In genomic region chr6:11876934-11877433, GRCh38 we compare ENCODE assay signal across 12 cellular contexts.
DNase-seq lines count a peak whose midpoint lies in the region; ATAC-seq and TF ChIP-seq lines count a peak whose summit lies in the region.
"Had no signal": no experiment of that assay in that cellular context is flagged by ENCODE, and none has a peak within 500 bp of the region (broad histone marks: within the 10 kb centered on the region; RNA-seq: fewer than 3 reads in every experiment).

No MANE protein-coding gene starts in this region.

- no peaks in the 10 kb centered on the region for H3K27me3 ChIP-seq in GM06990 (replicated peaks; ENCODE audit: control insufficient read depth, insufficient read depth, low read length)
- no peaks in the 10 kb centered on the region for H3K27me3 ChIP-seq in heart right ventricle
- H3K27me3 ChIP-seq in colonic mucosa = no peaks in the 10 kb centered on the region

- H3K4me1 ChIP-seq in heart right ventricle (no peaks in the 10 kb centered on the region), colonic mucosa (no peaks in the 10 kb centered on the region)
- H3K4me1 ChIP-seq: A549 had no signal

- H3K9me3 ChIP-seq in heart right ventricle (no peaks in the 10 kb centered on the region), colonic mucosa (no peaks in the 10 kb centered on the region)
- H3K9me3 ChIP-seq: A549 had no signal

- WGBS in heart right ventricle, 2 donors = 92 to 94% methylated on average over 10 of the region's 10 CpGs

- H3K36me3 ChIP-seq in GM06990 (ENCODE audit: control insufficient read depth, insufficient read depth, low read length) = no peaks in the 10 kb centered on the region
- H3K36me3 ChIP-seq in heart right ventricle = no peaks in the 10 kb centered on the region
- H3K36me3 ChIP-seq in colonic mucosa = no peaks in the 10 kb centered on the region

- no peak overlapping the region for H3K27ac ChIP-seq in heart right ventricle
- H3K27ac ChIP-seq in colonic mucosa = no peak overlapping the region
- H3K27ac ChIP-seq: A549 had no signal

- TF ChIP-seq CTCF in GM06990 (IDR thresholded peaks at IDR 0.05; ENCODE audit: insufficient read depth, low read length, poor library complexity, severe bottlenecking) (no peak), heart right ventricle (IDR thresholded peaks at IDR 0.05) (no peak), colonic mucosa (IDR thresholded peaks at IDR 0.05) (no peak)

- H3K4me3 ChIP-seq in GM06990 (replicated peaks; ENCODE audit: low read depth, low read length) (0 out of 2 replicates have a peak overlapping the region, but pooled peaks have one; percentile 0), heart right ventricle (no peak overlapping the region), colonic mucosa (no peak overlapping the region)
- H3K4me3 ChIP-seq: A549 had no signal

- DNase-seq in GM06990 (ENCODE audit: extremely low read depth, insufficient read length) (peak; percentile 81), heart right ventricle (no peak), colonic mucosa (no peak), NCI-H226 (no peak)
- DNase-seq in stimulated activated CD4-positive, alpha-beta T cell treated with anti-CD3 and anti-CD28 coated beads, Interleukin-4, amount 100 ng/mL, for 4 hours = no peak
- DNase-seq: DMS79, HCEC 1CT, hypothalamus had no signal

- peak; percentile 76 for ATAC-seq in GM19328 (IDR thresholded peaks at IDR 0.05; ENCODE audit: unreplicated experiment)
- ATAC-seq in HG02642 (IDR thresholded peaks at IDR 0.05; ENCODE audit: poor library complexity, unreplicated experiment) = peak; percentile 80
- ATAC-seq in HG03521 (IDR thresholded peaks at IDR 0.05; ENCODE audit: unreplicated experiment) = peak; percentile 57
- no peak for ATAC-seq in heart right ventricle
- ATAC-seq: A549 had no signal

- intact Hi-C loops in heart right ventricle (cut with DNase I) (loop anchor here in 1 of 10 donors (5.0 kb wide), 1 partner anchor 130 kb away; no protein-coding TSS in a partner anchor), colonic mucosa (cut with DNase I) (no loop called here)

- no peak overlapping the region for H3K9ac ChIP-seq in colonic mucosa (ENCODE audit: low read depth in 2 of 2, low read length in 2 of 2)

Comparison
In these comparisons a context has a peak if more than half of its experiments do, and no peak if none do; other contexts are left out.
1. ATAC-seq: peak in GM19328 (single experiment), HG02642 (single experiment) and HG03521 (single experiment); none in heart right ventricle (0 of 8).